Comparison of ENCODE assay signal across 15 cellular contexts in the genomic region with DNA sequence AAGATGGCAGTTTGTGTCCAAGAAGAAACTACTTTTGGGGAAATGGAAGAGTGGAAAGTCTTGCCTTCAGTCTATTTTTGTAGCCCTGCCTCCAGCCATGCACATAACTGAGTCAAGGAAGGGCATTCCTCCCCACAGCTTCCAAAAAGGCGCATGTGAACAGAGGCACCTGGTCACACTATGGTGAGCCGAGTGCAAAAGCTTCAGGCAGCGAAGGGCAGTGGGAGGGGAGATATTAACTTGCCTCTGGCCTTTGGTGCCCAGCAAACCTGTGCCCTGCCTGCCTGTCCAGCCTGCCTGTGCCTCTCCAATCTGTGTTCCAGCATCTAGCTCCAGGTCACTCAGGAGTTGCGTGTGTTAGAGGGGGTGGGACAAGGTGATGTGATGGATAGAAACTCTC.
DNase-seq lines count a peak whose midpoint lies in the region; ATAC-seq lines count a peak whose summit lies in the region.
"Had no signal": no experiment of that assay in that cellular context is flagged by ENCODE, and none has a peak within 500 bp of the region (broad histone marks: within the 10 kb centered on the region; RNA-seq: fewer than 3 reads in every experiment).

No MANE protein-coding gene starts in this region.

- ATAC-seq in activated CD4-positive, alpha-beta T cell treated with anti-CD3 and anti-CD28 coated beads for 36 hours = no peak
- no peak for ATAC-seq in stimulated activated naive CD8-positive, alpha-beta T cell treated with anti-CD3 and anti-CD28 coated beads, Interleukin-15, Interleukin-2, amounts not matched to agents 100 U/mL and 50 U/mL, for 24 hours
- no peak for ATAC-seq in HG02759 (IDR thresholded peaks at IDR 0.05; ENCODE audit: unreplicated experiment)
- ATAC-seq: GM12878, Panc1 had no signal

- DNase-seq in activated CD4-positive, alpha-beta T cell treated with anti-CD3 and anti-CD28 coated beads for 36 hours = no peak
- no peak for DNase-seq in activated CD4-positive, alpha-beta T cell treated with anti-CD3 and anti-CD28 coated beads, Interleukin-2, amount 50 U/mL, for 48 hours
- DNase-seq in stimulated activated naive CD8-positive, alpha-beta T cell treated with anti-CD3 and anti-CD28 coated beads, Interleukin-15, Interleukin-2, amounts not matched to agents 100 U/mL and 50 U/mL, for 24 hours = no peak
- no peak for DNase-seq in NCI-H128 (lab: John Stamatoyannopoulos, UW; ENCODE audit: unreplicated experiment)
- no peak for DNase-seq in NK-92 treated with Interleukin-12 subunit alpha and Interleukin-12 subunit beta, amount 100 ng/mL, for 24 hours (lab: John Stamatoyannopoulos, UW)
- DNase-seq: Caco-2, NCI-H1417 treated with DMSO at 0.1 percent for 48 hours, NCI-H2029, NCI-H2171 treated with DMSO at 0.1 percent for 48 hours, NCI-H774 had no signal

- H3K27ac Mint-ChIP-seq in activated CD4-positive, alpha-beta T cell treated with anti-CD3 and anti-CD28 coated beads for 36 hours = peak overlapping the region; percentile 74
- peak overlapping the region; percentile 96 for H3K27ac Mint-ChIP-seq in stimulated activated naive CD8-positive, alpha-beta T cell treated with anti-CD3 and anti-CD28 coated beads, Interleukin-15, Interleukin-2, amounts not matched to agents 100 ng/mL and 50 ng/mL, for 24 hours
- peak overlapping the region; percentile 97 for H3K27ac Mint-ChIP-seq in dendritic cell treated with granulocyte-macrophage colony-stimulating factor and Interleukin-4, amounts not matched to agents 40 ng/mL and 50 ng/mL, for 4 days

- H3K4me1 Mint-ChIP-seq in activated CD4-positive, alpha-beta T cell treated with anti-CD3 and anti-CD28 coated beads for 36 hours = peaks cover 81% of the 10 kb centered on the region
- peaks cover 89% of the 10 kb centered on the region for H3K4me1 Mint-ChIP-seq in stimulated activated naive CD8-positive, alpha-beta T cell treated with anti-CD3 and anti-CD28 coated beads, Interleukin-15, Interleukin-2, amounts not matched to agents 100 ng/mL and 50 ng/mL, for 24 hours (ENCODE audit: low read depth)
- H3K4me1 Mint-ChIP-seq in dendritic cell treated with granulocyte-macrophage colony-stimulating factor and Interleukin-4, amounts not matched to agents 40 ng/mL and 50 ng/mL, for 4 days (ENCODE audit: low read depth) = peaks cover 82% of the 10 kb centered on the region

- peaks cover 18% of the 10 kb centered on the region for H3K36me3 Mint-ChIP-seq in activated CD4-positive, alpha-beta T cell treated with anti-CD3 and anti-CD28 coated beads for 36 hours (ENCODE audit: low read depth)
- peaks cover 42% of the 10 kb centered on the region for H3K36me3 Mint-ChIP-seq in stimulated activated naive CD8-positive, alpha-beta T cell treated with anti-CD3 and anti-CD28 coated beads, Interleukin-15, Interleukin-2, amounts not matched to agents 100 ng/mL and 50 ng/mL, for 24 hours (ENCODE audit: low read depth)
- peaks cover 7% of the 10 kb centered on the region for H3K36me3 Mint-ChIP-seq in dendritic cell treated with granulocyte-macrophage colony-stimulating factor and Interleukin-4, amounts not matched to agents 40 ng/mL and 50 ng/mL, for 4 days (ENCODE audit: low read depth)

- H3K9me3 Mint-ChIP-seq in activated CD4-positive, alpha-beta T cell treated with anti-CD3 and anti-CD28 coated beads for 36 hours (ENCODE audit: low read depth) = peaks cover 15% of the 10 kb centered on the region
- peaks cover 17% of the 10 kb centered on the region for H3K9me3 Mint-ChIP-seq in stimulated activated naive CD8-positive, alpha-beta T cell treated with anti-CD3 and anti-CD28 coated beads, Interleukin-15, Interleukin-2, amounts not matched to agents 100 ng/mL and 50 ng/mL, for 24 hours
- peaks cover 7% of the 10 kb centered on the region for H3K9me3 Mint-ChIP-seq in dendritic cell treated with granulocyte-macrophage colony-stimulating factor and Interleukin-4, amounts not matched to agents 40 ng/mL and 50 ng/mL, for 4 days

- POLR2A ChIA-PET in activated CD4-positive, alpha-beta T cell treated with anti-CD3 and anti-CD28 coated beads for 36 hours (lab: Charles Lee) = interaction anchor here (1.5 to 2.0 kb wide), 2 partner anchors 115 to 242 kb away, joined by 3 to 7 read pairs; a partner anchor contains a TSS

- H3K27me3 Mint-ChIP-seq in activated CD4-positive, alpha-beta T cell treated with anti-CD3 and anti-CD28 coated beads for 36 hours = peaks cover 6% of the 10 kb centered on the region
- peaks cover 6% of the 10 kb centered on the region for H3K27me3 Mint-ChIP-seq in stimulated activated naive CD8-positive, alpha-beta T cell treated with anti-CD3 and anti-CD28 coated beads, Interleukin-15, Interleukin-2, amounts not matched to agents 100 ng/mL and 50 ng/mL, for 24 hours
- H3K27me3 Mint-ChIP-seq in dendritic cell treated with granulocyte-macrophage colony-stimulating factor and Interleukin-4, amounts not matched to agents 40 ng/mL and 50 ng/mL, for 4 days = no peaks in the 10 kb centered on the region

- CTCF ChIA-PET in activated CD4-positive, alpha-beta T cell treated with anti-CD3 and anti-CD28 coated beads for 36 hours (lab: Charles Lee) = no interaction called here

- no peak overlapping the region for H3K4me3 Mint-ChIP-seq in activated CD4-positive, alpha-beta T cell treated with anti-CD3 and anti-CD28 coated beads for 36 hours
- H3K4me3 Mint-ChIP-seq in stimulated activated naive CD8-positive, alpha-beta T cell treated with anti-CD3 and anti-CD28 coated beads, Interleukin-15, Interleukin-2, amounts not matched to agents 100 ng/mL and 50 ng/mL, for 24 hours = no peak overlapping the region
- H3K4me3 Mint-ChIP-seq in dendritic cell treated with granulocyte-macrophage colony-stimulating factor and Interleukin-4, amounts not matched to agents 40 ng/mL and 50 ng/mL, for 4 days = no peak overlapping the region

- intact Hi-C loops in activated CD4-positive, alpha-beta T cell treated with anti-CD3 and anti-CD28 coated beads for 36 hours (cut with DNase I, micrococcal nuclease) = loop anchor here (5.0 kb wide), 5 partner anchors 141 to 924 kb away; a partner anchor contains a TSS
- intact Hi-C loops in dendritic cell treated with granulocyte-macrophage colony-stimulating factor and Interleukin-4, amounts not matched to agents 40 ng/mL and 50 ng/mL, for 4 days (cut with micrococcal nuclease) = loop anchor here (2.0 to 5.0 kb wide), 5 partner anchors 64 to 245 kb away; no protein-coding TSS in a partner anchor
